ENCODE assay signal across 11 cellular contexts in the genomic region with DNA sequence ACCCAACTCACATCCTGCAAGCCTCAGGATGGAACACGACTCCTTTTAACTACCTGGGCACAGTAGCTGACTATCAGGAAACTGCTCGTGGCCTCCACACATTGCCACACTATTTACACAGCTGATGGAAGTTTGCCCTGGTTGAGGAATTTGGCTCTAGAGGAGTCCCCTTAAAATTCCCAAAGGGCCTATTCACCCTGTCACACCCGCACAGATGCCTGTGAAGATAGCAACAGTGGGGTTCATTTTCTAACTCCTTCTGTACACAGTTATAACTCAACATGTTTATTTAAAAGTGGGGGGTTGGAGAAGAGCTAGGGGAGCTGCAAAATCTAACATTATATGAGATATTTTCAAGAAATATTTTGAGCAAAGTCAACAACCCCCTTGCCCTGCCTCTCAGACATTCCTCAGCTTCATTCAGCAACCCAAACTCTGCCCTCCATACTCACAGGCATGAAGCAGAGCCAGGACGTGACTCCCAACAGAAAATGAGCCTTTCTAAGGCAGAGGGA. TPM values are rescaled to one million over a fixed set of nuclear protein-coding genes. Genes with fewer than 3 reads are reported as not detected.
A peak's percentile ranks its signal among the peaks of the same experiment; 100 is the strongest.
DNase-seq lines count a peak whose midpoint lies in the region; ATAC-seq, FAIRE-seq and TF ChIP-seq lines count a peak whose summit lies in the region.
"Had no signal": no experiment of that assay in that cellular context is flagged by ENCODE, and none has a peak within 500 bp of the region (broad histone marks: within the 10 kb centered on the region; RNA-seq: fewer than 3 reads in every experiment).

No MANE protein-coding gene starts in this region.

- peaks cover 8% of the 10 kb centered on the region for H3K36me3 ChIP-seq in brain microvascular endothelial cell (replicated peaks)
- H3K36me3 ChIP-seq in HepG2 (replicated peaks in 1 of 2; ENCODE audit: control insufficient read depth in 1 of 2, insufficient read depth in 2 of 2, low read length in 2 of 2), result no peaks in the 10 kb centered on the region
- no peaks in the 10 kb centered on the region for H3K36me3 ChIP-seq in thyroid gland
- H3K36me3 ChIP-seq: neutrophil had no signal

- TF ChIP-seq CTCF in brain microvascular endothelial cell (IDR thresholded peaks at IDR 0.05; ENCODE audit: low read depth, low read length, missing control alignments), result no peak
- TF ChIP-seq CTCF in HepG2 (CRISPR knock-in tag; IDR thresholded peaks at IDR 0.05), result no peak
- no peak for TF ChIP-seq CTCF in thyroid gland (IDR thresholded peaks at IDR 0.05)
- TF ChIP-seq CTCF in GM10248 (IDR thresholded peaks at IDR 0.05; ENCODE audit: control extremely low read depth, extremely low read depth, low read depth, missing control alignments), result no peak

- H3K27ac ChIP-seq in brain microvascular endothelial cell (peak overlapping the region; percentile 9), HepG2 (ENCODE audit: extremely low read length, insufficient read depth, low read length) (no peak overlapping the region), thyroid gland (peak overlapping the region; percentile 81 to 89 (median 87))
- H3K27ac ChIP-seq: neutrophil had no signal

- peak; percentile 48; the same call in 2 of the 3 replicates for ATAC-seq in HepG2

- intact Hi-C loops in HepG2 (cut with micrococcal nuclease; ENCODE audit: unreplicated experiment), result no loop called here
- intact Hi-C loops in thyroid gland (cut with DNase I), result no loop called here

- no peak for TF ChIP-seq RAD21 in HepG2 (CRISPR knock-in tag; IDR thresholded peaks at IDR 0.05)

- WGBS in HepG2 (ENCODE audit: low lambda C conversion rate), result 0% methylated on average over 3 of the region's 4 CpGs
- WGBS in thyroid gland, 2 donors, result 17 to 28% methylated on average over 3 of the region's 4 CpGs

- FAIRE-seq in HTR-8/SVneo (lab: Jason Lieb, UNC), result no peak
- no peak for FAIRE-seq in HepG2 (lab: Jason Lieb, UNC)

- H3K4me2 ChIP-seq in HepG2 (ENCODE audit: low read depth, low read length), result no peak overlapping the region

- H3K4me1 ChIP-seq in HepG2 (ENCODE audit: insufficient read depth, low read length) (peaks cover 10% of the 10 kb centered on the region), thyroid gland (peaks cover 19 to 27% of the 10 kb centered on the region in 2 donors)

- H3K4me3 ChIP-seq in brain microvascular endothelial cell (ENCODE audit: low read depth, low read length) (no peak overlapping the region), HepG2 (replicated peaks in 1 of 3; ENCODE audit: insufficient read depth in 1 of 3, low read depth in 2 of 3, low read length in 3 of 3) (no peak overlapping the region), thyroid gland (replicated peaks in 1 of 3) (no peak overlapping the region)

- in situ Hi-C loops in brain microvascular endothelial cell (cut with HindIII; ENCODE audit: low pct_ligation_motif_present, low sequenced_read_pairs), result no loop called here
- in situ Hi-C loops in HepG2 (cut with HindIII; ENCODE audit: extremely low pct_ligation_motif_present, low pct_unique_long_range_greater_than_20kb), result no loop called here

- CTCF ChIA-PET in HepG2 (lab: Yijun Ruan, JAX; ENCODE audit: low intra/inter-chr PET ratio, low total read pairs) (no interaction called here), GM10248 (lab: Yijun Ruan, JAX) (no interaction called here)

- no peak overlapping the region for H2AFZ ChIP-seq in HepG2 (ENCODE audit: low read length)

- DNase-seq in HTR-8/SVneo (ENCODE audit: insufficient read length, low spot score) (peak; percentile 10), brain microvascular endothelial cell (peak; percentile 33), HepG2 (ENCODE audit: low spot score) (peak; percentile 46), thyroid gland (peak; percentile 73 to 78), NCI-H82 treated with DMSO at 0.1 percent for 48 hours (lab: John Stamatoyannopoulos, UW; ENCODE audit: unreplicated experiment) (no peak), GM10248 (ENCODE audit: extremely low spot score) (no peak), erythroblast (lab: John Stamatoyannopoulos, UW) (no peak)
- DNase-seq in activated CD4-positive, alpha-beta T cell treated with anti-CD3 and anti-CD28 coated beads, Interleukin-2, amount 50 U/mL, for 4 hours, result no peak
- DNase-seq: activated CD4-positive, alpha-beta T cell treated with anti-CD3 and anti-CD28 coated beads, Interleukin-2, amount 50 U/mL, for 1 hour; amygdala had no signal

- H3K9ac ChIP-seq in HepG2 (ENCODE audit: insufficient read depth, low read depth, low read length), result no peak overlapping the region

- H3K9me3 ChIP-seq in HepG2 (ENCODE audit: low read length), result no peaks in the 10 kb centered on the region
- H3K9me3 ChIP-seq in thyroid gland, result no peaks in the 10 kb centered on the region
- H3K9me3 ChIP-seq: neutrophil had no signal

- no peaks in the 10 kb centered on the region for H4K20me1 ChIP-seq in HepG2 (ENCODE audit: insufficient read depth, low read length)

- TF ChIP-seq POLR2A in HepG2 (IDR thresholded peaks at IDR 0.05; ENCODE audit: insufficient read depth in 1 of 2, low read depth in 2 of 2, low read length in 2 of 2) (no peak), thyroid gland (IDR thresholded peaks at IDR 0.05) (peak in 1 of 2 donors; percentile 13), erythroblast (IDR thresholded peaks at IDR 0.05; ENCODE audit: low read length) (no peak)

- H3K79me2 ChIP-seq in HepG2 (ENCODE audit: insufficient read depth, low read length), result no peaks in the 10 kb centered on the region

- no TSS peak for BruUV-seq in HepG2 (replicated peaks; lab: Mats Ljungman, UMichigan)

- no peaks in the 10 kb centered on the region for H3K27me3 ChIP-seq in brain microvascular endothelial cell (replicated peaks)
- no peaks in the 10 kb centered on the region; a peak in 2 of 5 replicates for H3K27me3 ChIP-seq in HepG2 (ENCODE audit: control insufficient read depth in 1 of 2, insufficient read depth in 2 of 2, low read length in 2 of 2)
- H3K27me3 ChIP-seq in thyroid gland, result no peaks in the 10 kb centered on the region
- H3K27me3 ChIP-seq: neutrophil had no signal

- POLR2A ChIA-PET in HepG2 (lab: Yijun Ruan, JAX), result no interaction called here
- POLR2A ChIA-PET in GM10248 (lab: Yijun Ruan, JAX), result no interaction called here

- TF ChIP-seq EP300 in HepG2 (IDR thresholded peaks at IDR 0.05; ENCODE audit: low read depth in 2 of 2, low read length in 2 of 2) (no peak), HepG2 (CRISPR knock-in tag; IDR thresholded peaks at IDR 0.05; ENCODE audit: borderline replicate concordance) (no peak)

TF ChIP-seq in HepG2, 621 proteins besides CTCF, POLR2A, EP300 and RAD21 (continues in another document):
- no peak for TF ChIP-seq TP53 (CRISPR knock-in tag; conservative IDR thresholded peaks at IDR 0.05)
- TF ChIP-seq NFATC3 (CRISPR knock-in tag; IDR thresholded peaks at IDR 0.05), result no peak
- TF ChIP-seq CHD4 (IDR thresholded peaks at IDR 0.05; ENCODE audit: borderline replicate concordance, low read length), result no peak
- no peak for TF ChIP-seq KAT8 (CRISPR knock-in tag; IDR thresholded peaks at IDR 0.05)
- TF ChIP-seq, protein P1, sequence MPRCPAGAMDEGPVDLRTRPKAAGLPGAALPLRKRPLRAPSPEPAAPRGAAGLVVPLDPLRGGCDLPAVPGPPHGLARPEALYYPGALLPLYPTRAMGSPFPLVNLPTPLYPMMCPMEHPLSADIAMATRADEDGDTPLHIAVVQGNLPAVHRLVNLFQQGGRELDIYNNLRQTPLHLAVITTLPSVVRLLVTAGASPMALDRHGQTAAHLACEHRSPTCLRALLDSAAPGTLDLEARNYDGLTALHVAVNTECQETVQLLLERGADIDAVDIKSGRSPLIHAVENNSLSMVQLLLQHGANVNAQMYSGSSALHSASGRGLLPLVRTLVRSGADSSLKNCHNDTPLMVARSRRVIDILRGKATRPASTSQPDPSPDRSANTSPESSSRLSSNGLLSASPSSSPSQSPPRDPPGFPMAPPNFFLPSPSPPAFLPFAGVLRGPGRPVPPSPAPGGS (CRISPR knock-in tag; IDR thresholded peaks at IDR 0.05), result no peak
- TF ChIP-seq, protein P2, sequence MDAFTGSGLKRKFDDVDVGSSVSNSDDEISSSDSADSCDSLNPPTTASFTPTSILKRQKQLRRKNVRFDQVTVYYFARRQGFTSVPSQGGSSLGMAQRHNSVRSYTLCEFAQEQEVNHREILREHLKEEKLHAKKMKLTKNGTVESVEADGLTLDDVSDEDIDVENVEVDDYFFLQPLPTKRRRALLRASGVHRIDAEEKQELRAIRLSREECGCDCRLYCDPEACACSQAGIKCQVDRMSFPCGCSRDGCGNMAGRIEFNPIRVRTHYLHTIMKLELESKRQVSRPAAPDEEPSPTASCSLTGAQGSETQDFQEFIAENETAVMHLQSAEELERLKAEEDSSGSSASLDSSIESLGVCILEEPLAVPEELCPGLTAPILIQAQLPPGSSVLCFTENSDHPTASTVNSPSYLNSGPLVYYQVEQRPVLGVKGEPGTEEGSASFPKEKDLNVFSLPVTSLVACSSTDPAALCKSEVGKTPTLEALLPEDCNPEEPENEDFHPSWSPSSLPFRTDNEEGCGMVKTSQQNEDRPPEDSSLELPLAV (CRISPR knock-in tag; conservative IDR thresholded peaks at IDR 0.05; ENCODE audit: low read depth), result no peak
- TF ChIP-seq MAFK (conservative IDR thresholded peaks at IDR 0.05 in 1 of 2, IDR thresholded peaks at IDR 0.05 in 1 of 2; ENCODE audit: low read length in 2 of 2), result no peak

RNA-seq across cellular contexts. Expression of a gene that starts 35.8 kb away (rescaled TPM):
- total RNA-seq in HepG2 (2016; rRNA removed; fragmentation: Illumina TruSeq; extraction: Trizol) (1.2 and 2.6 TPM in 2 replicates), thyroid gland (10 to 100 TPM; 20.6 to 63.4 (median 47.6) TPM)
- 0.30 and 0.35 TPM in 2 replicates for total RNA-seq in HepG2 (2016; cell fraction: cytosol; rRNA removed; fragmentation: Illumina TruSeq; extraction: Trizol; ENCODE audit: low read depth)
- 1.3 and 2.6 TPM in 2 replicates for total RNA-seq in HepG2 (2016; cell fraction: insoluble cytoplasmic fraction; rRNA removed; fragmentation: Illumina TruSeq; extraction: Trizol)
- total RNA-seq in HepG2 (2016; cell fraction: membrane; rRNA removed; fragmentation: Illumina TruSeq; extraction: Trizol), result 0.96 and 1.2 TPM in 2 replicates
- 7.9 and 8.7 TPM in 2 replicates for total RNA-seq in HepG2 (2016; cell fraction: nucleus; rRNA removed; fragmentation: Illumina TruSeq; extraction: Trizol)
- 12.5 and 14.9 TPM in 2 replicates for polyA plus RNA-seq in HepG2 (2011; rRNA removed)
- polyA plus RNA-seq in HepG2 (2011; cell fraction: cytosol; rRNA removed), result 14.0 and 14.8 TPM in 2 replicates
- 39.7 and 43.2 TPM in 2 replicates for polyA plus RNA-seq in HepG2 (2011; cell fraction: nucleus; rRNA removed)
- polyA plus RNA-seq in HepG2 (2012), result 12.9 and 24.7 TPM in 2 replicates
- 0.79 and 0.81 TPM in 2 replicates for polyA plus RNA-seq in HepG2 (2016; cell fraction: cytosol; fragmentation: Illumina TruSeq; extraction: Trizol; ENCODE audit: low read depth)
- polyA plus RNA-seq in HepG2 (2016; cell fraction: insoluble cytoplasmic fraction; fragmentation: Illumina TruSeq; extraction: Trizol; ENCODE audit: low read depth), result 2.6 and 3.5 TPM in 2 replicates
- polyA plus RNA-seq in HepG2 (2016; cell fraction: membrane; fragmentation: Illumina TruSeq; extraction: Trizol; ENCODE audit: low read depth), result 1.3 and 2.1 TPM in 2 replicates
- polyA plus RNA-seq in HepG2 (2016; cell fraction: nucleus; fragmentation: Illumina TruSeq; extraction: Trizol; ENCODE audit: insufficient read depth, low read depth), result 35.0 and 36.4 TPM in 2 replicates
- 6.4 and 13.6 TPM in 2 replicates for polyA minus RNA-seq in HepG2 (2011; rRNA and poly(A)+ RNA removed; ENCODE audit: low replicate concordance)
- polyA minus RNA-seq in HepG2 (2011; cell fraction: cytosol; rRNA and poly(A)+ RNA removed), result 13.9 and 16.1 TPM in 2 replicates
- 23.2 TPM in 2 replicates for polyA minus RNA-seq in HepG2 (2011; cell fraction: nucleus; rRNA and poly(A)+ RNA removed)

Comparison
In these comparisons a context has a peak if more than half of its experiments do, and no peak if none do; other contexts are left out.
1. DNase-seq: peak in HTR-8/SVneo (single experiment), brain microvascular endothelial cell (single experiment), HepG2 (single experiment) and thyroid gland (2 of 2); none in activated CD4-positive, alpha-beta T cell treated with anti-CD3 and anti-CD28 coated beads, Interleukin-2, amount 50 U/mL, for 4 hours (0 of 2), NCI-H82 treated with DMSO at 0.1 percent for 48 hours (single experiment), GM10248 (single experiment) and erythroblast (0 of 2).